15 cellular contexts compared by ENCODE assay signal in genomic region chr5:31213676-31214638, GRCh38. TPM values are rescaled to one million over a fixed set of nuclear protein-coding genes. Genes with fewer than 3 reads are reported as not detected.
DNase-seq lines count a peak whose midpoint lies in the region; ATAC-seq, FAIRE-seq and TF ChIP-seq lines count a peak whose summit lies in the region.
"Had no signal": no experiment of that assay in that cellular context is flagged by ENCODE, and none has a peak within 500 bp of the region (broad histone marks: within the 10 kb centered on the region; RNA-seq: fewer than 3 reads in every experiment).

No MANE protein-coding gene starts in this region.

- peaks cover 17% of the 10 kb centered on the region for H3K4me1 Mint-ChIP-seq in type B pancreatic cell (ENCODE audit: unreplicated experiment)
- H3K4me1 Mint-ChIP-seq: activated CD4-positive, alpha-beta T cell treated with anti-CD3 and anti-CD28 coated beads, Interleukin-2, amount 10 ng/mL, durations not matched to agents 7 days and 5 days; activated naive CD4-positive, alpha-beta T cell treated with anti-CD3 and anti-CD28 coated beads, Interleukin-2, amount 50 U/mL, for 24 hours had no signal

- H3K27ac Mint-ChIP-seq in type B pancreatic cell: peak overlapping the region; percentile 46
- H3K27ac Mint-ChIP-seq: activated CD4-positive, alpha-beta T cell treated with anti-CD3 and anti-CD28 coated beads, Interleukin-2, amount 10 ng/mL, durations not matched to agents 7 days and 5 days; activated naive CD4-positive, alpha-beta T cell treated with anti-CD3 and anti-CD28 coated beads, Interleukin-2, amount 50 U/mL, for 24 hours had no signal

- H3K9me3 Mint-ChIP-seq in type B pancreatic cell: no peaks in the 10 kb centered on the region
- H3K9me3 Mint-ChIP-seq: activated CD4-positive, alpha-beta T cell treated with anti-CD3 and anti-CD28 coated beads, Interleukin-2, amount 10 ng/mL, durations not matched to agents 7 days and 5 days; activated naive CD4-positive, alpha-beta T cell treated with anti-CD3 and anti-CD28 coated beads, Interleukin-2, amount 50 U/mL, for 24 hours had no signal

- no peak for TF ChIP-seq POLR2A in GM12892 (IDR thresholded peaks at IDR 0.05; ENCODE audit: low read depth, low read length)

- no peak for ATAC-seq in GM21360 (IDR thresholded peaks at IDR 0.05; ENCODE audit: unreplicated experiment)

- TF ChIP-seq CTCF in type B pancreatic cell (conservative IDR thresholded peaks at IDR 0.05): no peak

- H3K36me3 Mint-ChIP-seq in type B pancreatic cell: no peaks in the 10 kb centered on the region
- H3K36me3 Mint-ChIP-seq: activated naive CD4-positive, alpha-beta T cell treated with anti-CD3 and anti-CD28 coated beads, Interleukin-2, amount 50 U/mL, for 24 hours had no signal

- no peak for FAIRE-seq in GM12892 (lab: Jason Lieb, UNC)
- FAIRE-seq: H1 had no signal

- H3K27me3 Mint-ChIP-seq in type B pancreatic cell: peaks cover 9% of the 10 kb centered on the region
- H3K27me3 Mint-ChIP-seq: activated CD4-positive, alpha-beta T cell treated with anti-CD3 and anti-CD28 coated beads, Interleukin-2, amount 10 ng/mL, durations not matched to agents 7 days and 5 days had no signal

- DNase-seq in NCI-H2081 (lab: John Stamatoyannopoulos, UW) (peak; percentile 66 to 91), SHP77 treated with DMSO at 0.1 percent for 48 hours (lab: John Stamatoyannopoulos, UW) (peak; percentile 49), medulla oblongata (ENCODE audit: extremely low spot score) (peak; percentile 47), type B pancreatic cell (ENCODE audit: extremely low spot score, unreplicated experiment) (no peak), GM12892 (ENCODE audit: insufficient read length) (no peak)
- DNase-seq in activated CD8-positive, alpha-beta memory T cell treated with anti-CD3 and anti-CD28 coated beads for 24 hours: no peak
- DNase-seq: activated CD4-positive, alpha-beta T cell treated with anti-CD3 and anti-CD28 coated beads, Interleukin-2, amount 10 ng/mL, durations not matched to agents 7 days and 5 days; activated T-cell treated with anti-CD3 and anti-CD28 coated beads, Interleukin-2, amount 50 U/mL, for 1 hour; brain microvascular endothelial cell; NCI-H2107; stimulated activated CD4-positive, alpha-beta T cell treated with anti-CD3 and anti-CD28 coated beads, Interleukin-15, amount 100 ng/mL, for 24 hours had no signal

- peak overlapping the region; percentile 66 for H3K4me3 Mint-ChIP-seq in type B pancreatic cell
- H3K4me3 Mint-ChIP-seq: activated CD4-positive, alpha-beta T cell treated with anti-CD3 and anti-CD28 coated beads, Interleukin-2, amount 10 ng/mL, durations not matched to agents 7 days and 5 days; activated naive CD4-positive, alpha-beta T cell treated with anti-CD3 and anti-CD28 coated beads, Interleukin-2, amount 50 U/mL, for 24 hours had no signal

RNA-seq across cellular contexts. Expression of gene CDH6, which starts 20.5 kb away (rescaled TPM):
- 13.2 and 127 TPM in 2 replicates for total RNA-seq in type B pancreatic cell (ENCODE audit: low replicate concordance)
- not detected for polyA plus RNA-seq in GM12892 (2012; ENCODE audit: missing spikeins)
- total RNA-seq: activated CD4-positive, alpha-beta T cell treated with anti-CD3 and anti-CD28 coated beads, Interleukin-2, amount 10 ng/mL, durations not matched to agents 7 days and 5 days; HT1080 had no signal

Comparison
In these comparisons a context has a peak if more than half of its experiments do, and no peak if none do; other contexts are left out.
1. DNase-seq: peak in NCI-H2081 (2 of 2), SHP77 treated with DMSO at 0.1 percent for 48 hours (single experiment) and medulla oblongata (single experiment); none in type B pancreatic cell (single experiment), activated CD8-positive, alpha-beta memory T cell treated with anti-CD3 and anti-CD28 coated beads for 24 hours (single experiment) and GM12892 (single experiment).